8 cellular contexts compared by ENCODE assay signal in the genomic region with DNA sequence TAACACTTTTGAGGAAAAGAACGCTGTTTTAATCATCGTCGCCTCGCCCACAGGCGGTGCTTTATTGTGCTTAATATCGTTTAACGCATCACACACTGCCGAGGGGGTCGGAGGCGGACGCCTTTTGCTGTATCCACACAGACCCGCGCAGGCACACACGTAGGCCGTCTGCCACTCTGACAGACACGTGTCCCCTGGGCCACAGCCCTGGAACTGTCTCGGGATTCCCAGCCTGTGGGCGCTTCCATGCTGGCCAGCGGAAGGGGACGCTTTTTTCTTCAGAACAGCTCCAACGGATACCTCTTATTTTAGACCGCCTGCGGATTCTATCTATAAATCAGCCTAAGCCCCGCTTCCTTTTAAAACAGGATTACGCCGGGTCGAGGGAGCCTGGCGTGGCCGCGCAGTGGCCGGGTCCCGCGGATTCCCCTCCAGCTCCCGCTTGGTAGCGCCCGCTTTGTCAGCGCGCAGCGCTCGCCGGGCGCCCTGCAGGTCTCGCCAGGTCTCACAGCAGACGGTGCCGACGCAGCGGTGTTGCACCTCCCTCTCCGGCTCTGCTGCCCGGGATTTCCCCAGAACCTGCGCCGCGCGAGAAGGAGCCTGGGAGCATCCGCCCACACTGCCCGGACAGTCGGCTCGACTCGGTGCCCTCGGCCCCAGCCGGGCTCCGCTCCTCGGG. TPM values are rescaled to one million over a fixed set of nuclear protein-coding genes. Genes with fewer than 3 reads are reported as not detected.
DNase-seq lines count a peak whose midpoint lies in the region; ATAC-seq, FAIRE-seq and TF ChIP-seq lines count a peak whose summit lies in the region.

A gene with protein sequence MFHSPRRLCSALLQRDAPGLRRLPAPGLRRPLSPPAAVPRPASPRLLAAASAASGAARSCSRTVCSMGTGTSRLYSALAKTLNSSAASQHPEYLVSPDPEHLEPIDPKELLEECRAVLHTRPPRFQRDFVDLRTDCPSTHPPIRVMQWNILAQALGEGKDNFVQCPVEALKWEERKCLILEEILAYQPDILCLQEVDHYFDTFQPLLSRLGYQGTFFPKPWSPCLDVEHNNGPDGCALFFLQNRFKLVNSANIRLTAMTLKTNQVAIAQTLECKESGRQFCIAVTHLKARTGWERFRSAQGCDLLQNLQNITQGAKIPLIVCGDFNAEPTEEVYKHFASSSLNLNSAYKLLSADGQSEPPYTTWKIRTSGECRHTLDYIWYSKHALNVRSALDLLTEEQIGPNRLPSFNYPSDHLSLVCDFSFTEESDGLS (plus strand): TSS at position 513 of the 679 bp plus-strand sequence. CDS start 201 bp downstream, outside the sequence.

- no peaks in the 10 kb centered on the region for H3K36me3 ChIP-seq in right atrium auricular region
- no peaks in the 10 kb centered on the region for H3K36me3 ChIP-seq in uterus

- TF ChIP-seq POLR2A in uterus (IDR thresholded peaks at IDR 0.05), result peak; percentile 80 to 90

- peaks cover 0 to 32% of the 10 kb centered on the region in 2 donors for H3K4me1 ChIP-seq in right atrium auricular region
- no peaks in the 10 kb centered on the region for H3K4me1 ChIP-seq in uterus

- DNase-seq in GM18507 (ENCODE audit: extremely low spot score, insufficient read length, low read depth) (peak; percentile 87), NCI-H1930 (lab: John Stamatoyannopoulos, UW) (peak; percentile 79 to 85), anterior cingulate cortex (lab: John Stamatoyannopoulos, UW) (peak; percentile 46 to 93 (median 84)), right atrium auricular region (ENCODE audit: low spot score) (peak; percentile 88), pulmonary artery endothelial cell (ENCODE audit: low read depth, low spot score) (peak; percentile 78), uterus (peak; percentile 81 to 85)

- H3K27ac ChIP-seq in right atrium auricular region (peak within 1 kb of the TSS; percentile 90 to 94), uterus (peak within 1 kb of the TSS; percentile 83 to 87)

- H3K4me3 ChIP-seq in right atrium auricular region (peak within 1 kb of the TSS; percentile 57 to 76), uterus (peak within 1 kb of the TSS; percentile 26 to 71)

- TF ChIP-seq CTCF in right atrium auricular region (IDR thresholded peaks at IDR 0.05), result no peak
- peak in 2 of 4 experiments; percentile 18 to 59 for TF ChIP-seq CTCF in uterus (IDR thresholded peaks at IDR 0.05)

- no peaks in the 10 kb centered on the region for H3K27me3 ChIP-seq in right atrium auricular region
- H3K27me3 ChIP-seq in uterus, result no peaks in the 10 kb centered on the region

- intact Hi-C loops in T-helper 2 cell treated with Interferon-gamma antibody and Interleukin-4, amounts not matched to agents 100 ng/mL and 5 ng/mL, for 36 hours (cut with micrococcal nuclease), result loop anchor here (1.0 to 10.0 kb wide), 7 partner anchors 15 to 642 kb away; a partner anchor contains a TSS
- intact Hi-C loops in uterus (cut with DNase I; ENCODE audit: low total_unique reads), result no loop called here

- peak; percentile 92 for FAIRE-seq in GM18507 (lab: Jason Lieb, UNC)

- ATAC-seq in HG02973 (IDR thresholded peaks at IDR 0.05; ENCODE audit: unreplicated experiment), result peak; percentile 92

- H3K9me3 ChIP-seq in right atrium auricular region (no peaks in the 10 kb centered on the region), uterus (no peaks in the 10 kb centered on the region)

RNA-seq across cellular contexts. Expression of the gene that starts here (rescaled TPM):
- total RNA-seq in T-helper 2 cell treated with Interferon-gamma antibody and Interleukin-4, amounts not matched to agents 100 ng/mL and 5 ng/mL, for 36 hours, result 9.2 and 10.2 TPM in 2 replicates
- total RNA-seq in right atrium auricular region, result 1 to 10 TPM; 6.7 to 6.8 TPM
- total RNA-seq in pulmonary artery endothelial cell, result 23.6 and 30.3 TPM in 2 replicates
- total RNA-seq in uterus, result 1 to 10 TPM in 3 of 4 donors, not detected in 1; 2.3 to 7.4 (median 2.7) TPM

Comparison
In these comparisons a context has a peak if more than half of its experiments do, and no peak if none do; other contexts are left out.
1. Peak in every context shown above with its lines: DNase-seq, ATAC-seq, H3K4me3 ChIP-seq and H3K27ac ChIP-seq.